In genomic region chr16:22088642-22089041, GRCh38 we compare ENCODE assay signal across 22 cellular contexts. TPM values are rescaled to one million over a fixed set of nuclear protein-coding genes. Genes with fewer than 3 reads are reported as not detected.
"Had no signal": no experiment of that assay in that cellular context is flagged by ENCODE, and none has a peak within 500 bp of the region (broad histone marks: within the 10 kb centered on the region; RNA-seq: fewer than 3 reads in every experiment).

No MANE protein-coding gene starts in this region.

- FAIRE-seq: HepG2 had no signal

- ATAC-seq: HepG2 had no signal

- DNase-seq: IMR-90, Karpas-422, KG1, MG63, NCI-H1092, NCI-H1105 treated with DMSO at 0.1 percent for 48 hours, NCI-H1417 treated with DMSO at 0.1 percent for 48 hours, NCI-H146, NCI-H1694 treated with DMSO at 0.1 percent for 48 hours, NCI-H1930, NCI-H2081 treated with DMSO at 0.1 percent for 48 hours, NCI-H2171, NCI-H226, NCI-H446, NCI-H510A, NCI-H524 treated with DMSO at 0.1 percent for 48 hours, NCI-H69, NCI-H774, SIG-M5 had no signal

RNA-seq across cellular contexts. Expression of gene VWA3A, which starts 3.7 kb away (rescaled TPM):
- total RNA-seq: HT1080, IMR-90, SJSA1 had no signal
